Comparison of ENCODE assay signal across 21 cellular contexts in genomic region chr15:95687056-95687455, GRCh38.
DNase-seq lines count a peak whose midpoint lies in the region; ATAC-seq, FAIRE-seq and TF ChIP-seq lines count a peak whose summit lies in the region.
"Had no signal": no experiment of that assay in that cellular context is flagged by ENCODE, and none has a peak within 500 bp of the region (broad histone marks: within the 10 kb centered on the region; RNA-seq: fewer than 3 reads in every experiment).

No MANE protein-coding gene starts in this region.

- TF ChIP-seq RAD21 in A549 (conservative IDR thresholded peaks at IDR 0.05 in 1 of 2, IDR thresholded peaks at IDR 0.05 in 1 of 2), result no peak

- H3K27ac ChIP-seq in A549, result no peak overlapping the region
- H3K27ac ChIP-seq in dorsolateral prefrontal cortex, result no peak overlapping the region
- H3K27ac ChIP-seq: 22Rv1 had no signal

- H3K9me3 ChIP-seq in A549, result peaks cover under 1% of the 10 kb centered on the region; the same call in 1 of the 3 replicates

- DNase-seq in A549 (ENCODE audit: low read depth in 1 of 2, low spot score in 1 of 2), result no peak
- DNase-seq in NCI-H226, result peak; percentile 10
- peak; percentile 63 for DNase-seq in fibroblast of mammary gland (ENCODE audit: low read depth)
- no peak for DNase-seq in dorsolateral prefrontal cortex
- DNase-seq in NOMO-1 treated with dmso at 0.1 percent for 144 hours (lab: John Stamatoyannopoulos, UW; ENCODE audit: unreplicated experiment), result no peak
- DNase-seq: ACHN; C1 segment of cervical spinal cord; Calu3; CD4-positive, alpha-beta memory T cell; COR-L47; DMS53; DMS79 treated with DMSO at 0.1 percent for 48 hours; GF-D8; H9 had no signal

- TF ChIP-seq POLR2A in A549 (IDR thresholded peaks at IDR 0.05; ENCODE audit: low read length), result no peak

- peak; percentile 7 for FAIRE-seq in A549 (lab: Jason Lieb, UNC)
- FAIRE-seq: A204.1, GM12891, GM18507 had no signal

- TF ChIP-seq CTCF in A549 (IDR thresholded peaks at IDR 0.05) (no peak), fibroblast of mammary gland (conservative IDR thresholded peaks at IDR 0.05; ENCODE audit: control insufficient read depth, insufficient read depth, low read depth, low read length) (no peak), dorsolateral prefrontal cortex (IDR thresholded peaks at IDR 0.05 in 54 of 56, conservative IDR thresholded peaks at IDR 0.05 in 2 of 56; ENCODE audit: low read depth in 1 of 56, partially characterized antibody in 56 of 56) (no peak)

- CTCF ChIA-PET in A549 (lab: Yijun Ruan, JAX), result no interaction called here

- peaks cover 16% of the 10 kb centered on the region; the same call in 2 of the 3 replicates for H3K4me1 ChIP-seq in A549

- 51% methylated on average over 1 of the region's 1 CpG for WGBS in A549 (ENCODE audit: missing lambda C conversion rate)

- H3K4me3 ChIP-seq in A549, result no peak overlapping the region
- no peak overlapping the region for H3K4me3 ChIP-seq in fibroblast of mammary gland (ENCODE audit: control insufficient read depth, low read depth, low read length)
- H3K4me3 ChIP-seq in dorsolateral prefrontal cortex, result no peak overlapping the region
- H3K4me3 ChIP-seq: GM23338 had no signal

- no peak overlapping the region for H3K4me2 ChIP-seq in A549
- H3K4me2 ChIP-seq: GM23338 had no signal

- no peak for TF ChIP-seq EP300 in A549 (IDR thresholded peaks at IDR 0.05)

- peaks cover 0 to 15% (median 0%) of the 10 kb centered on the region in 45 donors for H3K27me3 ChIP-seq in dorsolateral prefrontal cortex

- intact Hi-C loops in dorsolateral prefrontal cortex (cut with DNase I), result no loop called here

- ATAC-seq in A549, result no peak
- no peak for ATAC-seq in HG02870 (IDR thresholded peaks at IDR 0.05; ENCODE audit: unreplicated experiment)
- ATAC-seq: GM23338, HCT116 had no signal

- POLR2A ChIA-PET in A549 (lab: Yijun Ruan, JAX), result no interaction called here

TF ChIP-seq in A549, 52 proteins besides CTCF, POLR2A, EP300 and RAD21:
- TF ChIP-seq FOSB (CRISPR knock-in tag; IDR thresholded peaks at IDR 0.05) (no peak), HDAC2 (IDR thresholded peaks at IDR 0.05) (no peak), USF2 (IDR thresholded peaks at IDR 0.05) (no peak), E2F6 (IDR thresholded peaks at IDR 0.05; ENCODE audit: borderline replicate concordance, low read depth) (no peak)
- TF ChIP-seq, protein P1, sequence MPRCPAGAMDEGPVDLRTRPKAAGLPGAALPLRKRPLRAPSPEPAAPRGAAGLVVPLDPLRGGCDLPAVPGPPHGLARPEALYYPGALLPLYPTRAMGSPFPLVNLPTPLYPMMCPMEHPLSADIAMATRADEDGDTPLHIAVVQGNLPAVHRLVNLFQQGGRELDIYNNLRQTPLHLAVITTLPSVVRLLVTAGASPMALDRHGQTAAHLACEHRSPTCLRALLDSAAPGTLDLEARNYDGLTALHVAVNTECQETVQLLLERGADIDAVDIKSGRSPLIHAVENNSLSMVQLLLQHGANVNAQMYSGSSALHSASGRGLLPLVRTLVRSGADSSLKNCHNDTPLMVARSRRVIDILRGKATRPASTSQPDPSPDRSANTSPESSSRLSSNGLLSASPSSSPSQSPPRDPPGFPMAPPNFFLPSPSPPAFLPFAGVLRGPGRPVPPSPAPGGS (IDR thresholded peaks at IDR 0.05), result no peak
- TF ChIP-seq, protein P2, sequence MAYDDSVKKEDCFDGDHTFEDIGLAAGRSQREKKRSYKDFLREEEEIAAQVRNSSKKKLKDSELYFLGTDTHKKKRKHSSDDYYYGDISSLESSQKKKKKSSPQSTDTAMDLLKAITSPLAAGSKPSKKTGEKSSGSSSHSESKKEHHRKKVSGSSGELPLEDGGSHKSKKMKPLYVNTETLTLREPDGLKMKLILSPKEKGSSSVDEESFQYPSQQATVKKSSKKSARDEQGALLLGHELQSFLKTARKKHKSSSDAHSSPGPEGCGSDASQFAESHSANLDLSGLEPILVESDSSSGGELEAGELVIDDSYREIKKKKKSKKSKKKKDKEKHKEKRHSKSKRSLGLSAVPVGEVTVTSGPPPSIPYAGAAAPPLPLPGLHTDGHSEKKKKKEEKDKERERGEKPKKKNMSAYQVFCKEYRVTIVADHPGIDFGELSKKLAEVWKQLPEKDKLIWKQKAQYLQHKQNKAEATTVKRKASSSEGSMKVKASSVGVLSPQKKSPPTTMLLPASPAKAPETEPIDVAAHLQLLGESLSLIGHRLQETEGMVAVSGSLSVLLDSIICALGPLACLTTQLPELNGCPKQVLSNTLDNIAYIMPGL (CRISPR knock-in tag; IDR thresholded peaks at IDR 0.05; ENCODE audit: borderline replicate concordance), result no peak

Comparison
In these comparisons a context has a peak if more than half of its experiments do, and no peak if none do; other contexts are left out.
1. DNase-seq: peak in NCI-H226 (single experiment) and fibroblast of mammary gland (single experiment); none in A549 (0 of 2), dorsolateral prefrontal cortex (0 of 10) and NOMO-1 treated with dmso at 0.1 percent for 144 hours (single experiment).